In the genomic region with DNA sequence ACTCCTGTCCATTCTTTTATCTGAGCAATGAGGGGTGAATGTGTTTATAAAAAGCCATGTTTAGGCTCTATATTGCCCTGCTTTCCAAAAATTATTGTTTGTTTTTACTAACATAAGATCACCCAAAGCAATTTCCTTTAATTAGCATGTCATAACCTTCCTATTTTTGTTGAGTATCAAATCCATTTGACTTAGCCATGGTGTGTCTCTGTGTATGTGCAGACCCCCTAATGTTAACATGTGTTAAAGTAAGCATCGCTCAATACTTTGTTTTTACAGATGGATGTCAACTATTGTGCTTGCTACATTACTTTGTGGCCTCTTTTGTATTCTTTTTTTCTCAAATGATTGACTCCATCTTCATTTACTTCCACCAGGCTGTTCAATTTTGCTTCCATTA, we compare ENCODE assay signal across 37 cellular contexts.
"Had no signal": no experiment of that assay in that cellular context is flagged by ENCODE, and none has a peak within 500 bp of the region (broad histone marks: within the 10 kb centered on the region; RNA-seq: fewer than 3 reads in every experiment).

No MANE protein-coding gene starts in this region.

- H3K27ac ChIP-seq: adrenal gland, body of pancreas, brain microvascular endothelial cell, cardiac muscle cell, VCaP had no signal

- H3K4me3 Mint-ChIP-seq: activated B cell treated with CpG ODN at 0.5 μM for 24 hours; activated CD4-positive, alpha-beta memory T cell treated with anti-CD3 and anti-CD28 coated beads for 36 hours; activated CD4-positive, alpha-beta T cell treated with anti-CD3 and anti-CD28 coated beads, Interleukin-2, amount 10 ng/mL, durations not matched to agents 24 days and 14 days; activated CD8-positive, alpha-beta T cell treated with anti-CD3 and anti-CD28 coated beads for 36 hours; activated naive CD4-positive, alpha-beta T cell treated with anti-CD3 and anti-CD28 coated beads for 36 hours; activated naive CD8-positive, alpha-beta T cell treated with anti-CD3 and anti-CD28 coated beads for 36 hours; activated T-cell treated with anti-CD3 and anti-CD28 coated beads, Interleukin-2, amount 50 U/mL, for 4 hours; activated T-cell treated with anti-CD3 and anti-CD28 coated beads, Interleukin-2, amount 50 U/mL, for 72 hours; activated T-helper 1 cell treated with anti-CD3 and anti-CD28 coated beads, Interleukin-12 subunit alpha, Interleukin-12 subunit beta, Interleukin-2, Interleukin-4 antibody, amounts not matched to agents 30 ng/mL and 10 ng/mL and 1 ng/mL, durations not matched to agents 14 hours and 24 hours and 36 hours; activated T-helper 17 cell treated with anti-CD3 and anti-CD28 coated beads, Interleukin-2, amount 50 U/mL, for 72 hours; central memory CD8-positive, alpha-beta T cell; T-helper 1 cell treated with Interleukin-12 subunit alpha and Interleukin-12 subunit beta and Interleukin-4 antibody, amounts not matched to agents 30 μg/mL and 1 μg/mL, for 36 hours; T-helper 2 cell treated with Interferon-gamma antibody and Interleukin-4, amounts not matched to agents 5 μg/mL and 100 μg/mL, for 36 hours had no signal

- H3K9me3 Mint-ChIP-seq: activated B cell treated with CpG ODN at 0.5 μM for 24 hours; activated CD4-positive, alpha-beta memory T cell treated with anti-CD3 and anti-CD28 coated beads for 36 hours; activated CD4-positive, alpha-beta T cell treated with anti-CD3 and anti-CD28 coated beads, Interleukin-2, amount 10 ng/mL, durations not matched to agents 24 days and 14 days; activated CD8-positive, alpha-beta T cell treated with anti-CD3 and anti-CD28 coated beads for 36 hours; activated naive CD4-positive, alpha-beta T cell treated with anti-CD3 and anti-CD28 coated beads for 36 hours; activated naive CD4-positive, alpha-beta T cell treated with anti-CD3 and anti-CD28 coated beads, Interleukin-2, amount 50 U/mL, for 72 hours; activated naive CD8-positive, alpha-beta T cell treated with anti-CD3 and anti-CD28 coated beads for 36 hours; activated T-cell treated with anti-CD3 and anti-CD28 coated beads, Interleukin-2, amount 50 U/mL, for 4 hours; activated T-cell treated with anti-CD3 and anti-CD28 coated beads, Interleukin-2, amount 50 U/mL, for 72 hours; activated T-helper 1 cell treated with anti-CD3 and anti-CD28 coated beads, Interleukin-12 subunit alpha, Interleukin-12 subunit beta, Interleukin-2, Interleukin-4 antibody, amounts not matched to agents 30 ng/mL and 10 ng/mL and 1 ng/mL, durations not matched to agents 14 hours and 24 hours and 36 hours; activated T-helper 17 cell treated with anti-CD3 and anti-CD28 coated beads, Interleukin-2, amount 50 U/mL, for 72 hours; central memory CD8-positive, alpha-beta T cell; T-helper 1 cell treated with Interleukin-12 subunit alpha and Interleukin-12 subunit beta and Interleukin-4 antibody, amounts not matched to agents 30 μg/mL and 1 μg/mL, for 36 hours; T-helper 2 cell treated with Interferon-gamma antibody and Interleukin-4, amounts not matched to agents 5 μg/mL and 100 μg/mL, for 36 hours had no signal

- ATAC-seq: activated CD8-positive, alpha-beta T cell treated with anti-CD3 and anti-CD28 coated beads for 36 hours; activated naive CD4-positive, alpha-beta T cell treated with anti-CD3 and anti-CD28 coated beads, Interleukin-2, amount 50 U/mL, for 72 hours; activated T-cell treated with anti-CD3 and anti-CD28 coated beads, Interleukin-2, amount 50 U/mL, for 4 hours; activated T-cell treated with anti-CD3 and anti-CD28 coated beads, Interleukin-2, amount 50 U/mL, for 72 hours; activated T-helper 17 cell treated with anti-CD3 and anti-CD28 coated beads, Interleukin-2, amount 50 U/mL, for 72 hours; body of pancreas had no signal

- H3K9me3 ChIP-seq: adrenal gland, body of pancreas had no signal

- H3K36me3 ChIP-seq: adrenal gland, brain microvascular endothelial cell, cardiac muscle cell had no signal

- H3K27me3 ChIP-seq: adrenal gland, body of pancreas, brain microvascular endothelial cell, cardiac muscle cell had no signal

- H3K4me1 ChIP-seq: adrenal gland, body of pancreas had no signal

- H3K27me3 Mint-ChIP-seq: activated B cell treated with CpG ODN at 0.5 μM for 24 hours; activated CD4-positive, alpha-beta memory T cell treated with anti-CD3 and anti-CD28 coated beads for 36 hours; activated CD4-positive, alpha-beta T cell treated with anti-CD3 and anti-CD28 coated beads, Interleukin-2, amount 10 ng/mL, durations not matched to agents 24 days and 14 days; activated CD8-positive, alpha-beta T cell treated with anti-CD3 and anti-CD28 coated beads for 36 hours; activated T-helper 17 cell treated with anti-CD3 and anti-CD28 coated beads, Interleukin-2, amount 50 U/mL, for 72 hours; central memory CD8-positive, alpha-beta T cell had no signal

- H3K27ac Mint-ChIP-seq: activated B cell treated with CpG ODN at 0.5 μM for 24 hours; activated CD4-positive, alpha-beta memory T cell treated with anti-CD3 and anti-CD28 coated beads for 36 hours; activated CD4-positive, alpha-beta T cell treated with anti-CD3 and anti-CD28 coated beads, Interleukin-2, amount 10 ng/mL, durations not matched to agents 24 days and 14 days; activated CD8-positive, alpha-beta T cell treated with anti-CD3 and anti-CD28 coated beads for 36 hours; activated naive CD4-positive, alpha-beta T cell treated with anti-CD3 and anti-CD28 coated beads for 36 hours; activated naive CD4-positive, alpha-beta T cell treated with anti-CD3 and anti-CD28 coated beads, Interleukin-2, amount 50 U/mL, for 72 hours; activated naive CD8-positive, alpha-beta T cell treated with anti-CD3 and anti-CD28 coated beads for 36 hours; activated T-cell treated with anti-CD3 and anti-CD28 coated beads, Interleukin-2, amount 50 U/mL, for 72 hours; activated T-helper 1 cell treated with anti-CD3 and anti-CD28 coated beads, Interleukin-12 subunit alpha, Interleukin-12 subunit beta, Interleukin-2, Interleukin-4 antibody, amounts not matched to agents 30 ng/mL and 10 ng/mL and 1 ng/mL, durations not matched to agents 14 hours and 24 hours and 36 hours; activated T-helper 17 cell treated with anti-CD3 and anti-CD28 coated beads, Interleukin-2, amount 50 U/mL, for 72 hours; T-helper 1 cell treated with Interleukin-12 subunit alpha and Interleukin-12 subunit beta and Interleukin-4 antibody, amounts not matched to agents 30 μg/mL and 1 μg/mL, for 36 hours; T-helper 2 cell treated with Interferon-gamma antibody and Interleukin-4, amounts not matched to agents 5 μg/mL and 100 μg/mL, for 36 hours had no signal

- H3K4me3 ChIP-seq: adrenal gland, body of pancreas, cardiac muscle cell had no signal

- H3K4me1 Mint-ChIP-seq: activated B cell treated with CpG ODN at 0.5 μM for 24 hours; activated CD4-positive, alpha-beta T cell treated with anti-CD3 and anti-CD28 coated beads, Interleukin-2, amount 10 ng/mL, durations not matched to agents 24 days and 14 days; activated naive CD8-positive, alpha-beta T cell treated with anti-CD3 and anti-CD28 coated beads for 36 hours; activated T-helper 17 cell treated with anti-CD3 and anti-CD28 coated beads, Interleukin-2, amount 50 U/mL, for 72 hours; central memory CD8-positive, alpha-beta T cell had no signal

- H3K36me3 Mint-ChIP-seq: activated CD4-positive, alpha-beta memory T cell treated with anti-CD3 and anti-CD28 coated beads for 36 hours; activated naive CD4-positive, alpha-beta T cell treated with anti-CD3 and anti-CD28 coated beads, Interleukin-2, amount 50 U/mL, for 72 hours; activated naive CD8-positive, alpha-beta T cell treated with anti-CD3 and anti-CD28 coated beads for 36 hours had no signal

- DNase-seq: activated B cell treated with CpG ODN at 0.5 μM for 24 hours; activated CD4-positive, alpha-beta memory T cell treated with anti-CD3 and anti-CD28 coated beads for 36 hours; activated CD4-positive, alpha-beta T cell treated with anti-CD3 and anti-CD28 coated beads for 4 hours; activated CD4-positive, alpha-beta T cell treated with anti-CD3 and anti-CD28 coated beads, Interleukin-2, amount 10 ng/mL, durations not matched to agents 24 days and 14 days; activated CD4-positive, alpha-beta T cell treated with anti-CD3 and anti-CD28 coated beads, Interleukin-2, amount 50 U/mL, for 1 hour; activated CD4-positive, alpha-beta T cell treated with anti-CD3 and anti-CD28 coated beads, Interleukin-2, amount 50 U/mL, for 4 hours; activated CD4-positive, CD25-positive, alpha-beta regulatory T cell treated with anti-CD3 and anti-CD28 coated beads, Interleukin-2, amount 50 U/mL, for 72 hours; activated CD8-positive, alpha-beta memory T cell treated with anti-CD3 and anti-CD28 coated beads, Interleukin-2, amount 50 U/mL, for 4 hours; activated CD8-positive, alpha-beta T cell treated with anti-CD3 and anti-CD28 coated beads for 36 hours; activated effector memory CD4-positive, alpha-beta T cell treated with anti-CD3 and anti-CD28 coated beads, Interleukin-2, amount 50 U/mL, for 16 hours; activated gamma-delta T cell treated with Interleukin-2 at 50 U/mL for 16 hours; activated naive CD4-positive, alpha-beta T cell; activated naive CD4-positive, alpha-beta T cell treated with anti-CD3 and anti-CD28 coated beads for 36 hours; activated naive CD4-positive, alpha-beta T cell treated with anti-CD3 and anti-CD28 coated beads, Interleukin-2, amount 50 U/mL, for 16 hours; activated naive CD8-positive, alpha-beta T cell treated with anti-CD3 and anti-CD28 coated beads for 36 hours; activated T-cell treated with anti-CD3 and anti-CD28 coated beads for 4 hours; activated T-cell treated with anti-CD3 and anti-CD28 coated beads, Interleukin-2, amount 50 U/mL, for 1 hour; activated T-cell treated with anti-CD3 and anti-CD28 coated beads, Interleukin-2, amount 50 U/mL, for 4 hours; activated T-cell treated with anti-CD3 and anti-CD28 coated beads, Interleukin-2, amount 50 U/mL, for 72 hours; adrenal gland; amniotic stem cell; aorta; body of pancreas; brain microvascular endothelial cell; caudate nucleus; cerebellar nuclear complex; T-helper 1 cell; T-helper 2 cell; T-helper 9 cell had no signal
